In genomic region chr1:244095523-244095911, GRCh38 we compare ENCODE assay signal across 2 cellular contexts.
TF ChIP-seq lines count a peak whose summit lies in the region.

No MANE protein-coding gene starts in this region.

TF ChIP-seq in liver, 16 proteins besides CTCF, POLR2A, EP300 and RAD21:
- TF ChIP-seq ATF3 (IDR thresholded peaks at IDR 0.05) = no peak
- peak in 1 of 2 donors; percentile 42 for TF ChIP-seq HNF4A (conservative IDR thresholded peaks at IDR 0.05)
- TF ChIP-seq FOXA1 (IDR thresholded peaks at IDR 0.05) = peak; percentile 80
- TF ChIP-seq TAF1 (conservative IDR thresholded peaks at IDR 0.05) = no peak
- no peak for TF ChIP-seq REST (IDR thresholded peaks at IDR 0.05)
- no peak for TF ChIP-seq GABPA (IDR thresholded peaks at IDR 0.05 in 1 of 2, conservative IDR thresholded peaks at IDR 0.05 in 1 of 2)
- TF ChIP-seq SP1 (IDR thresholded peaks at IDR 0.05) = no peak
- no peak for TF ChIP-seq EGR1 (IDR thresholded peaks at IDR 0.05; ENCODE audit: low read depth in 2 of 2)
- no peak for TF ChIP-seq HNF4G (IDR thresholded peaks at IDR 0.05)
- no peak for TF ChIP-seq JUND (IDR thresholded peaks at IDR 0.05)
- peak; percentile 79 for TF ChIP-seq RXRA (IDR thresholded peaks at IDR 0.05)
- TF ChIP-seq FOXA2 (IDR thresholded peaks at IDR 0.05) = peak; percentile 77
- peak; percentile 57 for TF ChIP-seq YY1 (IDR thresholded peaks at IDR 0.05)
- TF ChIP-seq NR2F2 (IDR thresholded peaks at IDR 0.05) = no peak
- no peak for TF ChIP-seq ZBTB33 (IDR thresholded peaks at IDR 0.05)
- TF ChIP-seq MAX (IDR thresholded peaks at IDR 0.05) = peak; percentile 40

TF ChIP-seq in HepG2, 621 proteins besides CTCF, POLR2A, EP300 and RAD21 (continued from another document):
- TF ChIP-seq ZBTB34 (CRISPR knock-in tag; IDR thresholded peaks at IDR 0.05) = no peak
